ENCODE assay signal across 19 cellular contexts in the genomic region with DNA sequence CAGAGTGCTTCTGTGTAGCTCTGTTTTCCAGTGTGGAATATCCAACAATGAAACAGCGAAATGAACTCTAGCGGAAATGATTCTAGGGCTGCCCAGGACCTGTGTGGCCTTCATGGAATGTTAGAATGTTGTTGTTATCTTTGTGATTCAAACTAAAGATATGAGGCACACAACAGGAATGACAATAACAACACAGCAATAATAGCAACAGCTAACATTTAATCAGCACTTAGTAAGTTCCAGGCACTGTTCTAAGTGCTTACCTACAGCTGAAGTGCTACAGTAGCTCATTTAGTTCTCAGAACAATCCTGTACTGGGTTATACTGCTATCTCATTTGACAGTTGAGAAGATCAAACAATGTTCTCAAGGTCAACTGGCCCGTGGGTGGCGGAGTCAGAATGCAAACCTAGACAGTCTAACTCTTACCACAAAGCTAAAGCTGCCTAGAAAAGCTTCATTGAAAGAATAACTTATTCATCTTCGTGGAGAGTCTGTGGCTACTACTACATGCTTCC.
DNase-seq lines count a peak whose midpoint lies in the region; ATAC-seq, FAIRE-seq and TF ChIP-seq lines count a peak whose summit lies in the region.
"Had no signal": no experiment of that assay in that cellular context is flagged by ENCODE, and none has a peak within 500 bp of the region (broad histone marks: within the 10 kb centered on the region; RNA-seq: fewer than 3 reads in every experiment).

No MANE protein-coding gene starts in this region.

- H2BK5ac ChIP-seq in mesenchymal stem cell (ENCODE audit: low read depth, low read length, poor library complexity, severe bottlenecking) = no peak overlapping the region

- TF ChIP-seq EP300 in upper lobe of left lung (IDR thresholded peaks at IDR 0.05) = no peak

- H2BK120ac ChIP-seq in mesenchymal stem cell (ENCODE audit: low read depth, low read length) = no peak overlapping the region

- H2AFZ ChIP-seq in mesenchymal stem cell (ENCODE audit: low read depth, low read length) = no peak overlapping the region

- ATAC-seq in GM21619 (IDR thresholded peaks at IDR 0.05; ENCODE audit: unreplicated experiment) = no peak
- ATAC-seq in Right ventricle myocardium inferior = no peak
- ATAC-seq in upper lobe of left lung (ENCODE audit: low FRiP score in 2 of 2) = no peak
- ATAC-seq: heart right ventricle had no signal

- no peak overlapping the region for H2BK15ac ChIP-seq in mesenchymal stem cell (ENCODE audit: low read depth, poor library complexity, severe bottlenecking)

- FAIRE-seq in bronchial epithelial cell (lab: Jason Lieb, UNC) = no peak
- no peak for FAIRE-seq in frontal cortex (lab: Jason Lieb, UNC)
- FAIRE-seq: GM12891 had no signal

- no peak for TF ChIP-seq CTCF in bronchial epithelial cell (IDR thresholded peaks at IDR 0.05; ENCODE audit: insufficient read depth, low read length, severe bottlenecking)
- TF ChIP-seq CTCF in upper lobe of left lung (IDR thresholded peaks at IDR 0.05) = no peak

- DNase-seq in AG08395 (ENCODE audit: low spot score) (peak; percentile 54), bronchial epithelial cell (ENCODE audit: low read depth) (peak; percentile 63), mesenchymal stem cell (peak; percentile 54), Right ventricle myocardium inferior (ENCODE audit: missing footprints) (no peak), frontal cortex (ENCODE audit: low spot score in 2 of 2) (no peak), upper lobe of left lung (no peak)
- DNase-seq: activated CD8-positive, alpha-beta memory T cell treated with anti-CD3 and anti-CD28 coated beads for 24 hours; activated naive CD4-positive, alpha-beta T cell; central memory CD4-positive, alpha-beta T cell; DMS79 treated with DMSO at 0.1 percent for 48 hours; heart right ventricle; left ventricle myocardium inferior; NCI-H187; NCI-H524; SHP77; stimulated activated CD4-positive, alpha-beta T cell treated with anti-CD3 and anti-CD28 coated beads, Interleukin-12 subunit alpha, Interleukin-12 subunit beta, amount 100 ng/mL, for 4 hours had no signal

- H3K9ac ChIP-seq in HUES64 (ENCODE audit: low read depth, low read length) (no peak overlapping the region), mesenchymal stem cell (ENCODE audit: low read length) (no peak overlapping the region)

- H3K18ac ChIP-seq in mesenchymal stem cell (ENCODE audit: low read depth in 1 of 2, low read length in 2 of 2) = peak overlapping the region in 1 of 2 experiments; percentile 24

- H3K27me3 ChIP-seq in HUES64 (ENCODE audit: insufficient read depth, low read length) (no peaks in the 10 kb centered on the region), bronchial epithelial cell (ENCODE audit: control insufficient read depth, insufficient read depth, low read length) (no peaks in the 10 kb centered on the region), mesenchymal stem cell (ENCODE audit: control insufficient read depth in 1 of 2, insufficient read depth in 1 of 2, low read length in 2 of 2) (no peaks in the 10 kb centered on the region), upper lobe of left lung (no peaks in the 10 kb centered on the region)
- H3K27me3 ChIP-seq: heart right ventricle had no signal

- H4K8ac ChIP-seq in mesenchymal stem cell (ENCODE audit: low read length) = no peak overlapping the region

- no peak overlapping the region for H3K14ac ChIP-seq in mesenchymal stem cell (ENCODE audit: low read length in 2 of 2)

- H3K36me3 ChIP-seq in HUES64 (ENCODE audit: insufficient read depth, low read length) (no peaks in the 10 kb centered on the region), bronchial epithelial cell (ENCODE audit: control insufficient read depth, insufficient read depth, low read length) (no peaks in the 10 kb centered on the region), mesenchymal stem cell (ENCODE audit: control insufficient read depth in 1 of 2, insufficient read depth in 2 of 2, low read depth in 1 of 2, low read length in 2 of 2) (no peaks in the 10 kb centered on the region), upper lobe of left lung (no peaks in the 10 kb centered on the region)
- H3K36me3 ChIP-seq: heart right ventricle, left ventricle myocardium inferior had no signal

- no peak overlapping the region for H4K91ac ChIP-seq in mesenchymal stem cell (ENCODE audit: low read length)

- H3K4me1 ChIP-seq in HUES64 (ENCODE audit: insufficient read depth, low read length) (peaks cover 54% of the 10 kb centered on the region), mesenchymal stem cell (ENCODE audit: control insufficient read depth, insufficient read depth, low read depth, low read length) (peaks cover 14% of the 10 kb centered on the region), upper lobe of left lung (peaks cover 47 to 64% (median 54%) of the 10 kb centered on the region in 4 donors)

- TF ChIP-seq POLR2A in upper lobe of left lung (IDR thresholded peaks at IDR 0.05) = no peak

- peaks cover 8% of the 10 kb centered on the region for H3K79me1 ChIP-seq in mesenchymal stem cell (replicated peaks; ENCODE audit: low read length, poor library complexity, severe bottlenecking)

- 55% methylated on average over 5 of the region's 5 CpGs for WGBS in HUES64
- 19% methylated on average over 5 of the region's 5 CpGs for WGBS in mesenchymal stem cell
- 50 to 53% methylated on average over 5 of the region's 5 CpGs for WGBS in upper lobe of left lung, 2 donors

- H3K4me2 ChIP-seq in mesenchymal stem cell (ENCODE audit: low read length, poor library complexity, severe bottlenecking) = no peak overlapping the region

- no peak overlapping the region for H2AK5ac ChIP-seq in mesenchymal stem cell (ENCODE audit: low read length, severe bottlenecking)

- H2BK12ac ChIP-seq in mesenchymal stem cell (ENCODE audit: low read length in 2 of 2) = no peak overlapping the region

- H3K27ac ChIP-seq in HUES64 (ENCODE audit: low read depth, low read length) = peak overlapping the region; percentile 26; the same call in 1 of the 2 replicates
- peak overlapping the region; percentile 77 for H3K27ac ChIP-seq in mesenchymal stem cell (ENCODE audit: low read length, poor library complexity, severe bottlenecking)
- no peak overlapping the region for H3K27ac ChIP-seq in upper lobe of left lung
- H3K27ac ChIP-seq: left ventricle myocardium inferior had no signal

- H3K4me3 ChIP-seq in HUES64 (ENCODE audit: low read length) (no peak overlapping the region), bronchial epithelial cell (ENCODE audit: low read depth, low read length) (no peak overlapping the region), mesenchymal stem cell (ENCODE audit: insufficient read depth in 1 of 2, low read depth in 1 of 2, low read length in 2 of 2) (no peak overlapping the region), upper lobe of left lung (no peak overlapping the region)
- H3K4me3 ChIP-seq: heart right ventricle, left ventricle myocardium inferior had no signal

- H3K9me3 ChIP-seq in HUES64 (ENCODE audit: insufficient read depth, low read depth, low read length) = no peaks in the 10 kb centered on the region
- no peaks in the 10 kb centered on the region for H3K9me3 ChIP-seq in mesenchymal stem cell (ENCODE audit: control insufficient read depth, low read length)
- no peaks in the 10 kb centered on the region for H3K9me3 ChIP-seq in upper lobe of left lung
- H3K9me3 ChIP-seq: heart right ventricle, left ventricle myocardium inferior had no signal

- intact Hi-C loops in Right ventricle myocardium inferior (cut with DNase I) = no loop called here

- no peak overlapping the region for H3K4ac ChIP-seq in mesenchymal stem cell (ENCODE audit: low read depth in 1 of 2, low read length in 2 of 2)

- no peak overlapping the region for H3K23ac ChIP-seq in mesenchymal stem cell (ENCODE audit: low read length in 2 of 2)

Comparison
In these comparisons a context has a peak if more than half of its experiments do, and no peak if none do; other contexts are left out.
1. DNase-seq: peak in AG08395 (single experiment), bronchial epithelial cell (single experiment) and mesenchymal stem cell (single experiment); none in Right ventricle myocardium inferior (single experiment), frontal cortex (0 of 2) and upper lobe of left lung (0 of 2).
2. H3K27ac ChIP-seq: peak in HUES64 (single experiment) and mesenchymal stem cell (single experiment); none in upper lobe of left lung (0 of 4).